ENCODE assay signal across 22 cellular contexts in the genomic region with DNA sequence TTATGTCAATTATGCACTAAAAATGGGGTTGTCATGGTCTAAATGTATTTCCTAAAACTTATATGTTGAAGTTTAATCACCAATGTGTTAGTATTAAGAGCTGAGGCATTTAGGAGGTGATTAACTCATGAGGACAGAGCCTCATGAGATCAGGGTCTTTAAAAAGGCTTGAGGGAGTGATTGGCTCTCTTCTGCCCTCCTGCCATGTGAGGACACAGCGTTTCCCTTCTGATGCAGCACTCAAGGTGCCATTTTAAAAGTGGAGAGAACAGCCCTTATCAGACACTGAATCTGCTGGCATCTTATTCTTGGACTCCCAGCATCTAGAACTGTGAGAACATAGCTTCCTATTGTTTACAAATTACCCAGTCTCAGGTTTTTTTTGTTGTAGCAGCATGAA.
A peak's percentile ranks its signal among the peaks of the same experiment; 100 is the strongest.
DNase-seq lines count a peak whose midpoint lies in the region; ATAC-seq and TF ChIP-seq lines count a peak whose summit lies in the region.
"Had no signal": no experiment of that assay in that cellular context is flagged by ENCODE, and none has a peak within 500 bp of the region (broad histone marks: within the 10 kb centered on the region; RNA-seq: fewer than 3 reads in every experiment).

No MANE protein-coding gene starts in this region.

- no peak overlapping the region for H3T11ph ChIP-seq in H9 (ENCODE audit: low read length)

- POLR2A ChIA-PET in WTC11 (lab: Charles Lee), result no interaction called here

- peaks cover 16 to 21% of the 10 kb centered on the region in 2 experiments for H3K4me1 Mint-ChIP-seq in H9
- H3K4me1 Mint-ChIP-seq in WTC11, result peaks cover 17% of the 10 kb centered on the region
- H3K4me1 Mint-ChIP-seq in neural progenitor cell, result peaks cover 1% of the 10 kb centered on the region
- H3K4me1 Mint-ChIP-seq: CD14-positive monocyte; CD8-positive, alpha-beta memory T cell had no signal

- H3K9ac ChIP-seq in H9 (ENCODE audit: extremely low read depth, insufficient read length, low read length) (no peak overlapping the region), neural progenitor cell (no peak overlapping the region)
- H3K9ac ChIP-seq: BLaER1 treated with 17β-estradiol and CSF1 and Interleukin-3, amounts not matched to agents 10 nM and 100 nM had no signal

- H3K4me2 ChIP-seq in H9 (ENCODE audit: insufficient read depth, insufficient read length, low read length) (no peak overlapping the region), neural progenitor cell (no peak overlapping the region)
- H3K4me2 ChIP-seq: A549; BLaER1 treated with 17β-estradiol and CSF1 and Interleukin-3, amounts not matched to agents 10 nM and 100 nM had no signal

- H3K9me3 ChIP-seq in H9 (ENCODE audit: control insufficient read depth, low read depth, low read length) (no peaks in the 10 kb centered on the region), neural progenitor cell (ENCODE audit: low read depth) (no peaks in the 10 kb centered on the region)
- H3K9me3 ChIP-seq: A549; BE2C; BLaER1 treated with 17β-estradiol and CSF1 and Interleukin-3, amounts not matched to agents 10 nM and 100 nM; HAP-1 had no signal

- no peak overlapping the region for H4K8ac ChIP-seq in H9 (replicated peaks; ENCODE audit: insufficient read length, low read depth, low read length)

- no peak overlapping the region for H3K56ac ChIP-seq in H9 (ENCODE audit: insufficient read length, low read depth, low read length)

- CTCF ChIA-PET in WTC11 (lab: Charles Lee), result interaction anchor here (1.0 kb wide), 1 partner anchor 102 kb away, joined by 3 read pairs; no protein-coding TSS in a partner anchor

- H4K20me1 ChIP-seq in H9 (ENCODE audit: control insufficient read depth, insufficient read depth, insufficient read length) (no peaks in the 10 kb centered on the region), neural progenitor cell (ENCODE audit: low read depth) (no peaks in the 10 kb centered on the region)
- H4K20me1 ChIP-seq: BLaER1 treated with 17β-estradiol and CSF1 and Interleukin-3, amounts not matched to agents 10 nM and 100 nM had no signal

- TF ChIP-seq CTCF in H9 (conservative IDR thresholded peaks at IDR 0.05), result no peak
- TF ChIP-seq CTCF in WTC11 (IDR thresholded peaks at IDR 0.05), result no peak
- no peak for TF ChIP-seq CTCF in neural progenitor cell (IDR thresholded peaks at IDR 0.05)

- DNase-seq in H9 (no peak), WTC11 (ENCODE audit: low spot score) (no peak), islet precursor cell (peak; percentile 55), neural progenitor cell (ENCODE audit: low spot score) (no peak), T-helper 9 cell (no peak)
- no peak for DNase-seq in activated CD4-positive, alpha-beta T cell treated with anti-CD3 and anti-CD28 coated beads, Interleukin-2, amount 50 U/mL, for 4 hours
- DNase-seq: 8988T; ACHN; AML-193; BE2C; CD4-positive, alpha-beta T cell; CD8-positive, alpha-beta memory T cell; DMS 273 treated with DMSO at 0.1 percent for 48 hours; EL; GDM1; HFFc6 had no signal

- H3K18ac ChIP-seq in H9 (ENCODE audit: insufficient read length, low read depth, low read length), result no peak overlapping the region

- H3K36me3 Mint-ChIP-seq in H9 (ENCODE audit: insufficient read depth in 1 of 3, low read depth in 3 of 3) (no peaks in the 10 kb centered on the region), WTC11 (no peaks in the 10 kb centered on the region), neural progenitor cell (no peaks in the 10 kb centered on the region)
- H3K36me3 Mint-ChIP-seq: CD14-positive monocyte; CD8-positive, alpha-beta memory T cell had no signal

- no peak overlapping the region for H2BK5ac ChIP-seq in H9 (ENCODE audit: insufficient read length, low read length)

- H3K23ac ChIP-seq in H9 (ENCODE audit: insufficient read length, low read depth, low read length), result no peak overlapping the region

- H3K14ac ChIP-seq in H9 (ENCODE audit: insufficient read depth, low read length), result no peak overlapping the region

- no CpG with 5 or more reads among the region's 1 CpG for WGBS in H9 (ENCODE audit: extremely low coverage, insufficient read length, low lambda C conversion rate)

- H3K36me3 ChIP-seq in neural progenitor cell, result no peaks in the 10 kb centered on the region
- H3K36me3 ChIP-seq: BE2C; BLaER1 treated with 17β-estradiol and CSF1 and Interleukin-3, amounts not matched to agents 10 nM and 100 nM; HAP-1 had no signal

- no peak overlapping the region for H3K4ac ChIP-seq in H9 (ENCODE audit: low read depth, low read length)

- H2BK20ac ChIP-seq in H9 (ENCODE audit: low read depth, low read length, poor library complexity, severe bottlenecking), result no peak overlapping the region

- ATAC-seq in WTC11, result peak; percentile 54
- ATAC-seq in GM21717 (IDR thresholded peaks at IDR 0.05; ENCODE audit: unreplicated experiment), result no peak
- ATAC-seq: A549, GM12878 had no signal

- H3K4me3 ChIP-seq in neural progenitor cell, result no peak overlapping the region
- H3K4me3 ChIP-seq: A549; BLaER1 treated with 17β-estradiol and CSF1 and Interleukin-3, amounts not matched to agents 10 nM and 100 nM; GM12878; HAP-1 had no signal

- no peaks in the 10 kb centered on the region for H3K27me3 ChIP-seq in H9 (ENCODE audit: insufficient read depth, low read length)
- no peaks in the 10 kb centered on the region for H3K27me3 ChIP-seq in neural progenitor cell
- H3K27me3 ChIP-seq: BE2C; BLaER1 treated with 17β-estradiol and CSF1 and Interleukin-3, amounts not matched to agents 10 nM and 100 nM had no signal

- H3K79me2 ChIP-seq in H9 (ENCODE audit: insufficient read depth, low read length) (no peaks in the 10 kb centered on the region), neural progenitor cell (ENCODE audit: low read depth) (no peaks in the 10 kb centered on the region)

- H3K4me3 Mint-ChIP-seq in H9 (no peak overlapping the region), WTC11 (no peak overlapping the region), neural progenitor cell (no peak overlapping the region)
- H3K4me3 Mint-ChIP-seq: CD14-positive monocyte; CD4-positive, alpha-beta T cell; CD8-positive, alpha-beta memory T cell; HFFc6 had no signal

- H3K9me3 Mint-ChIP-seq in H9 (no peaks in the 10 kb centered on the region), WTC11 (no peaks in the 10 kb centered on the region), neural progenitor cell (no peaks in the 10 kb centered on the region)

- peak overlapping the region; percentile 20 for H3K27ac ChIP-seq in H9 (ENCODE audit: insufficient read length, low read depth, low read length)
- no peak overlapping the region for H3K27ac ChIP-seq in neural progenitor cell
- H3K27ac ChIP-seq: A549; BLaER1 treated with 17β-estradiol and CSF1 and Interleukin-3, amounts not matched to agents 10 nM and 100 nM had no signal

- H3K27me3 Mint-ChIP-seq in H9 (ENCODE audit: low read depth) (no peaks in the 10 kb centered on the region), WTC11 (ENCODE audit: low read depth) (no peaks in the 10 kb centered on the region), neural progenitor cell (ENCODE audit: insufficient read depth, low read depth) (no peaks in the 10 kb centered on the region)
- H3K27me3 Mint-ChIP-seq: CD4-positive, alpha-beta T cell had no signal

- H3K4me1 ChIP-seq in H9 (ENCODE audit: insufficient read depth, low read length) (no peaks in the 10 kb centered on the region), neural progenitor cell (peaks cover 9% of the 10 kb centered on the region)
- H3K4me1 ChIP-seq: A549; BE2C; BLaER1 treated with 17β-estradiol and CSF1 and Interleukin-3, amounts not matched to agents 10 nM and 100 nM; HAP-1 had no signal

- H2AK5ac ChIP-seq in H9 (ENCODE audit: insufficient read length, low read length), result no peak overlapping the region

- no peaks in the 10 kb centered on the region for H3F3A ChIP-seq in neural progenitor cell (ENCODE audit: low read depth)

- no peaks in the 10 kb centered on the region for H3K79me1 ChIP-seq in H9 (ENCODE audit: insufficient read depth, low read depth, low read length, poor library complexity, severe bottlenecking)

- H3K27ac Mint-ChIP-seq in H9, result no peak overlapping the region; a peak in 2 of 7 replicates
- H3K27ac Mint-ChIP-seq in WTC11, result no peak overlapping the region
- H3K27ac Mint-ChIP-seq in neural progenitor cell, result no peak overlapping the region
- H3K27ac Mint-ChIP-seq: CD14-positive monocyte; CD4-positive, alpha-beta T cell; CD8-positive, alpha-beta memory T cell; HFFc6 had no signal

- H2AFZ ChIP-seq in H9 (ENCODE audit: low read length) (peak overlapping the region; percentile 48), neural progenitor cell (replicated peaks) (peak overlapping the region; percentile 8)

- H2BK12ac ChIP-seq in H9 (ENCODE audit: insufficient read length, low read depth, low read length), result no peak overlapping the region

- H3K23me2 ChIP-seq in H9 (ENCODE audit: insufficient read length, low read depth, low read length, poor library complexity, severe bottlenecking), result no peaks in the 10 kb centered on the region

- H2BK15ac ChIP-seq in H9 (ENCODE audit: low read depth, low read length), result no peak overlapping the region

- H4K5ac ChIP-seq in H9 (ENCODE audit: insufficient read length, low read depth, low read length), result no peak overlapping the region

- no peak overlapping the region for H4K91ac ChIP-seq in H9 (ENCODE audit: insufficient read length, low read depth, low read length)

- H2BK120ac ChIP-seq in H9 (ENCODE audit: low read depth, low read length, poor library complexity, severe bottlenecking), result no peak overlapping the region

TF ChIP-seq in WTC11, 78 proteins besides CTCF, POLR2A, EP300 and RAD21:
- TF ChIP-seq ZNF671 (CRISPR knock-in tag; IDR thresholded peaks at IDR 0.05), result no peak
- no peak for TF ChIP-seq ZNF396 (CRISPR knock-in tag; IDR thresholded peaks at IDR 0.05; ENCODE audit: borderline replicate concordance)
- no peak for TF ChIP-seq CREB1 (CRISPR knock-in tag; IDR thresholded peaks at IDR 0.05)
- TF ChIP-seq RORB (CRISPR knock-in tag; IDR thresholded peaks at IDR 0.05), result no peak
- TF ChIP-seq, protein P1, sequence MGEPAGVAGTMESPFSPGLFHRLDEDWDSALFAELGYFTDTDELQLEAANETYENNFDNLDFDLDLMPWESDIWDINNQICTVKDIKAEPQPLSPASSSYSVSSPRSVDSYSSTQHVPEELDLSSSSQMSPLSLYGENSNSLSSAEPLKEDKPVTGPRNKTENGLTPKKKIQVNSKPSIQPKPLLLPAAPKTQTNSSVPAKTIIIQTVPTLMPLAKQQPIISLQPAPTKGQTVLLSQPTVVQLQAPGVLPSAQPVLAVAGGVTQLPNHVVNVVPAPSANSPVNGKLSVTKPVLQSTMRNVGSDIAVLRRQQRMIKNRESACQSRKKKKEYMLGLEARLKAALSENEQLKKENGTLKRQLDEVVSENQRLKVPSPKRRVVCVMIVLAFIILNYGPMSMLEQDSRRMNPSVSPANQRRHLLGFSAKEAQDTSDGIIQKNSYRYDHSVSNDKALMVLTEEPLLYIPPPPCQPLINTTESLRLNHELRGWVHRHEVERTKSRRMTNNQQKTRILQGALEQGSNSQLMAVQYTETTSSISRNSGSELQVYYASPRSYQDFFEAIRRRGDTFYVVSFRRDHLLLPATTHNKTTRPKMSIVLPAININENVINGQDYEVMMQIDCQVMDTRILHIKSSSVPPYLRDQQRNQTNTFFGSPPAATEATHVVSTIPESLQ (CRISPR knock-in tag; IDR thresholded peaks at IDR 0.05), result no peak
